8 cellular contexts compared by ENCODE assay signal in genomic region chr4:94452476-94453300, GRCh38. TPM values are rescaled to one million over a fixed set of nuclear protein-coding genes. Genes with fewer than 3 reads are reported as not detected.
DNase-seq lines count a peak whose midpoint lies in the region; ATAC-seq and TF ChIP-seq lines count a peak whose summit lies in the region.

No MANE protein-coding gene starts in this region.

- WGBS in lung, 2 donors: 1 to 3% methylated on average over 25 of the region's 25 CpGs

- in situ Hi-C loops in Caki2 (cut with HindIII; ENCODE audit: low pct_unique_long_range_greater_than_20kb, low sequenced_read_pairs): no loop called here

- H3K27me3 ChIP-seq in MG63 (no peaks in the 10 kb centered on the region), endocrine pancreas (ENCODE audit: control insufficient read depth, insufficient read depth, low read length) (no peaks in the 10 kb centered on the region), lung (ENCODE audit: control insufficient read depth, insufficient read depth) (no peaks in the 10 kb centered on the region)

- H3K36me3 ChIP-seq in MG63: peaks cover 15% of the 10 kb centered on the region
- peaks cover 6% of the 10 kb centered on the region for H3K36me3 ChIP-seq in endocrine pancreas (ENCODE audit: control insufficient read depth, insufficient read depth, low read length)
- H3K36me3 ChIP-seq in lung (ENCODE audit: control insufficient read depth in 2 of 2, insufficient read depth in 2 of 2, low read length in 2 of 2): peaks cover 0 to 3% of the 10 kb centered on the region in 2 donors

- ATAC-seq in GM21423 (IDR thresholded peaks at IDR 0.05; ENCODE audit: unreplicated experiment): peak; percentile 12
- peak; percentile 86 for ATAC-seq in lung (ENCODE audit: insufficient read depth, low FRiP score)
- no peak for ATAC-seq in stimulated activated naive CD8-positive, alpha-beta T cell treated with anti-CD3 and anti-CD28 coated beads, Interleukin-15, Interleukin-2, amounts not matched to agents 100 U/mL and 50 U/mL, for 24 hours

- H3K4me3 ChIP-seq in MG63 (peak overlapping the region; percentile 87), endocrine pancreas (ENCODE audit: control insufficient read depth, insufficient read depth, low read length) (peak overlapping the region; percentile 94), lung (peak overlapping the region; percentile 84)

- no peaks in the 10 kb centered on the region for H3K9me3 ChIP-seq in MG63
- no peaks in the 10 kb centered on the region for H3K9me3 ChIP-seq in endocrine pancreas (ENCODE audit: control insufficient read depth, low read length)
- no peaks in the 10 kb centered on the region for H3K9me3 ChIP-seq in lung (ENCODE audit: control insufficient read depth in 2 of 2, insufficient read depth in 1 of 2, low read length in 1 of 2)

- H3K4me1 ChIP-seq in endocrine pancreas (ENCODE audit: control insufficient read depth, insufficient read depth, low read length) (peaks cover 26% of the 10 kb centered on the region), lung (ENCODE audit: control insufficient read depth in 2 of 2, insufficient read depth in 2 of 2, low read length in 2 of 2) (peaks cover 2 to 18% of the 10 kb centered on the region in 2 donors)

- peak overlapping the region; percentile 97 to 99 for H3K27ac ChIP-seq in lung (ENCODE audit: low read depth in 1 of 2, low read length in 1 of 2)

- TF ChIP-seq CTCF in lung (IDR thresholded peaks at IDR 0.05; ENCODE audit: control extremely low read depth, extremely low read depth): no peak

- peak overlapping the region; percentile 98 for H3K9ac ChIP-seq in endocrine pancreas (ENCODE audit: control insufficient read depth, insufficient read depth, low read length)

- DNase-seq in Caki2 (ENCODE audit: low read depth): peak; percentile 70
- peak; percentile 83 for DNase-seq in MG63
- DNase-seq in activated CD4-positive, alpha-beta T cell treated with anti-CD3 and anti-CD28 coated beads for 48 hours: peak; percentile 23
- DNase-seq in lung (ENCODE audit: low spot score): peak; percentile 83
- DNase-seq in stimulated activated naive CD8-positive, alpha-beta T cell treated with anti-CD3 and anti-CD28 coated beads, Interleukin-15, Interleukin-2, amounts not matched to agents 100 U/mL and 50 U/mL, for 24 hours: peak; percentile 34
- DNase-seq in effector CD8-positive, alpha-beta T cell (lab: John Stamatoyannopoulos, UW): no peak

RNA-seq across cellular contexts. Expression of gene PDLIM5, which starts 0.9 kb away (rescaled TPM):
- 31.7 and 35.2 TPM in 2 replicates for total RNA-seq in Caki2 (2014; rRNA removed; shearing (Covaris generic); ENCODE audit: low replicate concordance)
- total RNA-seq in MG63 (2014; rRNA removed; shearing (Covaris generic); ENCODE audit: low replicate concordance): 19.4 and 21.1 TPM in 2 replicates
- total RNA-seq in lung: 10 to 100 TPM; 93.3 to 93.4 TPM
- polyA plus RNA-seq in lung: 10 to 100 TPM; 20.4 to 26.3 TPM
